Comparison of ENCODE assay signal across 12 cellular contexts in the genomic region with DNA sequence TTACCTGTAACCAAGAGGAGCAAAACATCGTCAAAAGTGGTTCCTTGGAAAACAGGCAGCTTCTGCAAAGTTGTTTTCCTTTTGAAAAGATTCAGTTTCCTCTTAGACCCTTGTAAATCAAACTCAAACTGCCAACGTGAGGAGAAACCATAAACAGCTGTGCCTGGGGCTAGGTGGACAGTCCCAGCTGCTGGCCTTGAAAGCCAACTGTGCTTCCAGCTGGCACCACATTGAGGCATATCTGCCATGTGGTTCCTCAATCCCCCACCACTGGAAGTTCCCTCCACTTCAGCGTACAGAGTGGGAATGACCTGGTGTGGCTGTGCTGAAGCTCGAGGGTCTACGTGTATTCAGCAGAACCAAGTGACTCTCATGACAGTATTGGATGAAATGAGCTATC. TPM values are rescaled to one million over a fixed set of nuclear protein-coding genes. Genes with fewer than 3 reads are reported as not detected.
DNase-seq lines count a peak whose midpoint lies in the region; ATAC-seq and TF ChIP-seq lines count a peak whose summit lies in the region.
"Had no signal": no experiment of that assay in that cellular context is flagged by ENCODE, and none has a peak within 500 bp of the region (broad histone marks: within the 10 kb centered on the region; RNA-seq: fewer than 3 reads in every experiment).

No MANE protein-coding gene starts in this region.

- peak overlapping the region; percentile 58 for H3K4me3 Mint-ChIP-seq in natural killer cell treated with Interleukin-12 subunit alpha and Interleukin-12 subunit beta and Interleukin-15 and Interleukin-18, amount 100 ng/mL, for 72 hours
- no peak overlapping the region for H3K4me3 Mint-ChIP-seq in natural killer cell
- H3K4me3 Mint-ChIP-seq in activated CD4-positive, alpha-beta memory T cell treated with anti-CD3 and anti-CD28 coated beads, Interleukin-2, amount 10 ng/mL, durations not matched to agents 7 days and 5 days = no peak overlapping the region

- peak overlapping the region; percentile 72 for H3K4me3 ChIP-seq in adipocyte (ENCODE audit: low read length)
- H3K4me3 ChIP-seq: cardiac muscle cell, HAP-1 had no signal

- POLR2A ChIA-PET in activated CD4-positive, alpha-beta memory T cell treated with anti-CD3 and anti-CD28 coated beads, Interleukin-2, amount 10 ng/mL, durations not matched to agents 7 days and 5 days (lab: Charles Lee) = interaction anchor here (1.1 kb wide), 1 partner anchor 56 kb away, joined by 4 read pairs; no protein-coding TSS in a partner anchor

- H3K36me3 Mint-ChIP-seq in natural killer cell treated with Interleukin-12 subunit alpha and Interleukin-12 subunit beta and Interleukin-15 and Interleukin-18, amount 100 ng/mL, for 72 hours = no peaks in the 10 kb centered on the region
- no peaks in the 10 kb centered on the region for H3K36me3 Mint-ChIP-seq in natural killer cell
- H3K36me3 Mint-ChIP-seq in activated CD4-positive, alpha-beta memory T cell treated with anti-CD3 and anti-CD28 coated beads, Interleukin-2, amount 10 ng/mL, durations not matched to agents 7 days and 5 days (ENCODE audit: low read depth) = no peaks in the 10 kb centered on the region

- no peak for ATAC-seq in natural killer cell treated with Interleukin-12 subunit alpha and Interleukin-12 subunit beta and Interleukin-15 and Interleukin-18, amount 100 ng/mL, for 72 hours
- ATAC-seq in natural killer cell (no peak), GM19328 (IDR thresholded peaks at IDR 0.05; ENCODE audit: unreplicated experiment) (no peak)

- H3K4me1 ChIP-seq in adipocyte (ENCODE audit: control insufficient read depth, insufficient read depth, low read length) = peaks cover 25% of the 10 kb centered on the region
- H3K4me1 ChIP-seq: HAP-1 had no signal

- CTCF ChIA-PET in activated CD4-positive, alpha-beta memory T cell treated with anti-CD3 and anti-CD28 coated beads, Interleukin-2, amount 10 ng/mL, durations not matched to agents 7 days and 5 days (lab: Charles Lee) = interaction anchor here (0.9 to 1.0 kb wide), 2 partner anchors 9 to 135 kb away, joined by 3 to 4 read pairs; no protein-coding TSS in a partner anchor

- H3K9me3 ChIP-seq in adipocyte (ENCODE audit: control insufficient read depth, low read length) = no peaks in the 10 kb centered on the region
- H3K9me3 ChIP-seq: HAP-1 had no signal

- H3K36me3 ChIP-seq in adipocyte (ENCODE audit: control insufficient read depth, insufficient read depth, low read length, severe bottlenecking) = no peaks in the 10 kb centered on the region
- H3K36me3 ChIP-seq: cardiac muscle cell, HAP-1 had no signal

- no peak for DNase-seq in natural killer cell treated with Interleukin-12 subunit alpha and Interleukin-12 subunit beta and Interleukin-15 and Interleukin-18, amount 100 ng/mL, for 72 hours (ENCODE audit: low spot score)
- no peak for DNase-seq in natural killer cell
- no peak for DNase-seq in adipocyte (ENCODE audit: low read depth)
- DNase-seq in myocyte (ENCODE audit: low read depth) = peak; percentile 92
- no peak for DNase-seq in retina
- no peak for DNase-seq in DMS153 (lab: John Stamatoyannopoulos, UW)
- no peak for DNase-seq in activated CD4-positive, alpha-beta memory T cell treated with anti-CD3 and anti-CD28 coated beads, Interleukin-2, amount 10 ng/mL, durations not matched to agents 7 days and 5 days
- DNase-seq: kidney glomerular epithelial cell, NCI-H774 had no signal

- H3K27ac Mint-ChIP-seq in natural killer cell treated with Interleukin-12 subunit alpha and Interleukin-12 subunit beta and Interleukin-15 and Interleukin-18, amount 100 ng/mL, for 72 hours = peak overlapping the region in 1 of 2 donors; percentile 5
- no peak overlapping the region for H3K27ac Mint-ChIP-seq in natural killer cell
- no peak overlapping the region for H3K27ac Mint-ChIP-seq in activated CD4-positive, alpha-beta memory T cell treated with anti-CD3 and anti-CD28 coated beads, Interleukin-2, amount 10 ng/mL, durations not matched to agents 7 days and 5 days

- no peak for TF ChIP-seq CTCF in natural killer cell (IDR thresholded peaks at IDR 0.05)

- intact Hi-C loops in natural killer cell (cut with micrococcal nuclease) = no loop called here

- H3K27me3 Mint-ChIP-seq in natural killer cell treated with Interleukin-12 subunit alpha and Interleukin-12 subunit beta and Interleukin-15 and Interleukin-18, amount 100 ng/mL, for 72 hours = peaks cover 7 to 14% of the 10 kb centered on the region in 2 donors
- peaks cover 14% of the 10 kb centered on the region in 2 donors for H3K27me3 Mint-ChIP-seq in natural killer cell (ENCODE audit: low read depth in 2 of 2)
- peaks cover 20% of the 10 kb centered on the region for H3K27me3 Mint-ChIP-seq in activated CD4-positive, alpha-beta memory T cell treated with anti-CD3 and anti-CD28 coated beads, Interleukin-2, amount 10 ng/mL, durations not matched to agents 7 days and 5 days

- no peaks in the 10 kb centered on the region for H3K27me3 ChIP-seq in adipocyte (replicated peaks; ENCODE audit: control insufficient read depth, insufficient read depth, low read length)
- H3K27me3 ChIP-seq: cardiac muscle cell had no signal

- H3K9me3 Mint-ChIP-seq in natural killer cell treated with Interleukin-12 subunit alpha and Interleukin-12 subunit beta and Interleukin-15 and Interleukin-18, amount 100 ng/mL, for 72 hours = no peaks in the 10 kb centered on the region
- H3K9me3 Mint-ChIP-seq in natural killer cell = no peaks in the 10 kb centered on the region
- no peaks in the 10 kb centered on the region for H3K9me3 Mint-ChIP-seq in activated CD4-positive, alpha-beta memory T cell treated with anti-CD3 and anti-CD28 coated beads, Interleukin-2, amount 10 ng/mL, durations not matched to agents 7 days and 5 days

- H3K4me1 Mint-ChIP-seq in natural killer cell treated with Interleukin-12 subunit alpha and Interleukin-12 subunit beta and Interleukin-15 and Interleukin-18, amount 100 ng/mL, for 72 hours (ENCODE audit: low read depth in 2 of 2) = peaks cover 12 to 17% of the 10 kb centered on the region in 2 donors
- H3K4me1 Mint-ChIP-seq in natural killer cell = peaks cover 0 to 7% of the 10 kb centered on the region in 2 donors
- H3K4me1 Mint-ChIP-seq in activated CD4-positive, alpha-beta memory T cell treated with anti-CD3 and anti-CD28 coated beads, Interleukin-2, amount 10 ng/mL, durations not matched to agents 7 days and 5 days = peaks cover 21% of the 10 kb centered on the region

- H3K9ac ChIP-seq in adipocyte (ENCODE audit: low read length) = peak overlapping the region; percentile 56

RNA-seq across cellular contexts. Expression of a gene that starts 40.9 kb away (rescaled TPM):
- total RNA-seq in natural killer cell treated with Interleukin-12 subunit alpha and Interleukin-12 subunit beta and Interleukin-15 and Interleukin-18, amount 100 ng/mL, for 72 hours = under 1 TPM in 1 of 2 donors, not detected in 1; 0.14 TPM
- total RNA-seq in natural killer cell (not detected), myocyte (2.7 and 3.6 TPM in 2 replicates)
- 1.2 TPM for polyA plus RNA-seq in myocyte (2012)
- total RNA-seq in activated CD4-positive, alpha-beta memory T cell treated with anti-CD3 and anti-CD28 coated beads, Interleukin-2, amount 10 ng/mL, durations not matched to agents 7 days and 5 days = 1 to 10 TPM in 1 of 2 experiments, under 1 TPM in 1; 0.95 to 1.0 TPM
- total RNA-seq: cardiac muscle cell had no signal
- polyA plus RNA-seq: cardiac muscle cell had no signal
